In genomic region chr1:13584876-13585598, GRCh38 we compare ENCODE assay signal across 12 cellular contexts. TPM values are rescaled to one million over a fixed set of nuclear protein-coding genes. Genes with fewer than 3 reads are reported as not detected.
DNase-seq lines count a peak whose midpoint lies in the region; TF ChIP-seq lines count a peak whose summit lies in the region.
"Had no signal": no experiment of that assay in that cellular context is flagged by ENCODE, and none has a peak within 500 bp of the region (broad histone marks: within the 10 kb centered on the region; RNA-seq: fewer than 3 reads in every experiment).

No MANE protein-coding gene starts in this region.

- H3K36me3 ChIP-seq in adipocyte (ENCODE audit: control insufficient read depth, insufficient read depth, low read length, severe bottlenecking) (no peaks in the 10 kb centered on the region), neural progenitor cell (no peaks in the 10 kb centered on the region), urinary bladder (ENCODE audit: insufficient read depth) (no peaks in the 10 kb centered on the region)

- peak overlapping the region; percentile 93 for H3K4me3 Mint-ChIP-seq in neural progenitor cell
- H3K4me3 Mint-ChIP-seq: activated CD8-positive, alpha-beta T cell treated with anti-CD3 and anti-CD28 coated beads, Interleukin-2, amount 10 ng/mL, durations not matched to agents 7 days and 5 days had no signal

- TF ChIP-seq CTCF in fibroblast of the aortic adventitia (IDR thresholded peaks at IDR 0.05; ENCODE audit: insufficient read depth, low read length) (no peak), neural progenitor cell (IDR thresholded peaks at IDR 0.05) (no peak)

- H3K36me3 Mint-ChIP-seq in neural progenitor cell = no peaks in the 10 kb centered on the region

- peaks cover 48% of the 10 kb centered on the region for H3K4me1 Mint-ChIP-seq in neural progenitor cell

- no peaks in the 10 kb centered on the region for H3K9me3 Mint-ChIP-seq in neural progenitor cell

- peaks cover 17% of the 10 kb centered on the region for H4K20me1 ChIP-seq in neural progenitor cell (ENCODE audit: low read depth)

- H3K4me3 ChIP-seq in adipocyte (ENCODE audit: low read length) (peak overlapping the region; percentile 85), fibroblast of the aortic adventitia (ENCODE audit: low read depth, low read length) (peak overlapping the region; percentile 55), neural progenitor cell (peak overlapping the region; percentile 73), urinary bladder (ENCODE audit: low read depth, low read length) (peak overlapping the region; percentile 37)

- H3K79me2 ChIP-seq in neural progenitor cell (ENCODE audit: low read depth) = no peaks in the 10 kb centered on the region

- in situ Hi-C loops in KBM-7 (cut with MboI; ENCODE audit: low pct_unique_long_range_greater_than_20kb, low sequenced_read_pairs) = no loop called here

- H3K4me1 ChIP-seq in adipocyte (ENCODE audit: control insufficient read depth, insufficient read depth, low read length) = peaks cover 22% of the 10 kb centered on the region
- H3K4me1 ChIP-seq in neural progenitor cell = peaks cover 30% of the 10 kb centered on the region
- H3K4me1 ChIP-seq in urinary bladder (ENCODE audit: insufficient read depth) = no peaks in the 10 kb centered on the region

- no peak for DNase-seq in adipocyte (ENCODE audit: low read depth)
- no peak for DNase-seq in fibroblast of the aortic adventitia (ENCODE audit: low read depth)
- DNase-seq in neural progenitor cell (ENCODE audit: low spot score) = no peak
- no peak for DNase-seq in KBM-7
- no peak for DNase-seq in NCI-H146 treated with DMSO at 0.1 percent for 48 hours (lab: John Stamatoyannopoulos, UW; ENCODE audit: unreplicated experiment)
- DNase-seq in A172 (ENCODE audit: low spot score) = no peak
- DNase-seq: activated CD8-positive, alpha-beta T cell treated with anti-CD3 and anti-CD28 coated beads, Interleukin-2, amount 10 ng/mL, durations not matched to agents 7 days and 5 days; activated naive CD4-positive, alpha-beta T cell treated with Interleukin-2 at 50 U/mL for 16 hours; NCI-H2029 treated with DMSO at 0.1 percent for 48 hours; stimulated activated CD8-positive, alpha-beta memory T cell treated with anti-CD3 and anti-CD28 coated beads, Interleukin-4, amount 100 ng/mL, for 48 hours had no signal

- H3K27ac ChIP-seq in neural progenitor cell = no peak overlapping the region
- H3K27ac ChIP-seq in urinary bladder (ENCODE audit: low read depth) = peak overlapping the region; percentile 41

- no peaks in the 10 kb centered on the region for H3K9me3 ChIP-seq in adipocyte (ENCODE audit: control insufficient read depth, low read length)
- no peaks in the 10 kb centered on the region for H3K9me3 ChIP-seq in neural progenitor cell (ENCODE audit: low read depth)

- 67% methylated on average over 11 of the region's 11 CpGs for WGBS in urinary bladder

- H3F3A ChIP-seq in neural progenitor cell (ENCODE audit: low read depth) = peaks cover 32% of the 10 kb centered on the region

- peak overlapping the region; percentile 97 for H3K4me2 ChIP-seq in neural progenitor cell

- H3K27me3 ChIP-seq in adipocyte (replicated peaks; ENCODE audit: control insufficient read depth, insufficient read depth, low read length) (peaks cover 21% of the 10 kb centered on the region), neural progenitor cell (peaks cover 67% of the 10 kb centered on the region)

- H3K9ac ChIP-seq in adipocyte (ENCODE audit: low read length) = peak overlapping the region; percentile 83
- H3K9ac ChIP-seq in neural progenitor cell = no peak overlapping the region

- peak overlapping the region; percentile 86 for H3K27ac Mint-ChIP-seq in neural progenitor cell
- H3K27ac Mint-ChIP-seq: activated CD8-positive, alpha-beta T cell treated with anti-CD3 and anti-CD28 coated beads, Interleukin-2, amount 10 ng/mL, durations not matched to agents 7 days and 5 days had no signal

- H3K27me3 Mint-ChIP-seq in neural progenitor cell (ENCODE audit: insufficient read depth, low read depth) = peaks cover 19% of the 10 kb centered on the region

- H2AFZ ChIP-seq in neural progenitor cell (replicated peaks) = no peak overlapping the region

RNA-seq across cellular contexts. Expression of gene PDPN, which starts 1.4 kb away (rescaled TPM):
- total RNA-seq in fibroblast of the aortic adventitia (ENCODE audit: low replicate concordance) (2.0 and 17.6 TPM in 2 replicates), neural progenitor cell (ENCODE audit: low replicate concordance) (2.2 and 3.4 TPM in 2 replicates), urinary bladder (19.1 TPM)
- 96.8 TPM for polyA plus RNA-seq in urinary bladder
- total RNA-seq in A172 (2014; rRNA removed; shearing (Covaris generic)) = not detected in 2 replicates
- total RNA-seq: activated CD8-positive, alpha-beta T cell treated with anti-CD3 and anti-CD28 coated beads, Interleukin-2, amount 10 ng/mL, durations not matched to agents 7 days and 5 days; T-helper 1 cell treated with Interleukin-12 subunit alpha and Interleukin-12 subunit beta and Interleukin-4 antibody, amounts not matched to agents 30 ng/mL and 1 ng/mL, for 36 hours had no signal
